15 cellular contexts compared by ENCODE assay signal in the genomic region with DNA sequence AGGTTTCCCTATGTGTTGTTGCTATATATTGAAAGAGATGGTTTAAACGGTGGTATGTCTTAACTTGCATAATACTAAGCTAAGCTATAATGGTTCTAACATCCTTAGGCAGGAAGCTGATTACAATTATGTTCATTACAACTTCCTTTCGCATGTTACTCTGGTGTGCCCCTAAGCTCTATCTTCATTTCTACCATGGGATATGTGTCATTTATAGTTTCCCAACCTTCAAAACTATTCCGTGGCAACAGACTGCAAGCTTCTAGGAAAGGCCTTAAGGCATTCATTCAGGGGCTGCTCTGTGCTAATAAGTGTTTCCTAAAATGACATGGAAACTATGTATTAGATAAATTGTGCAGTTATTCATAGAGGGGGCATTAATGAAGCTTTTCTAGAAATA.
DNase-seq lines count a peak whose midpoint lies in the region.
"Had no signal": no experiment of that assay in that cellular context is flagged by ENCODE, and none has a peak within 500 bp of the region (broad histone marks: within the 10 kb centered on the region; RNA-seq: fewer than 3 reads in every experiment).

No MANE protein-coding gene starts in this region.

- H3K36me3 ChIP-seq in SK-N-MC (ENCODE audit: insufficient read depth, low read length), result no peaks in the 10 kb centered on the region
- H3K36me3 ChIP-seq: BLaER1 had no signal

- peak; percentile 3 for DNase-seq in M059J (ENCODE audit: low read depth)
- DNase-seq in SK-N-MC (ENCODE audit: low read depth, low spot score), result peak; percentile 98
- DNase-seq in foreskin melanocyte, result peak; percentile 59
- DNase-seq in SHP77 treated with DMSO at 0.1 percent for 48 hours (lab: John Stamatoyannopoulos, UW), result no peak
- no peak for DNase-seq in NCI-H345 (lab: John Stamatoyannopoulos, UW)
- DNase-seq in HuH-7.5 (ENCODE audit: low spot score), result no peak
- DNase-seq: CD4-positive, alpha-beta memory T cell; DMS153; DMS79; GDM1; HCEC 1CT; IMR-90 had no signal

- no peak overlapping the region for H3K27ac ChIP-seq in SK-N-MC
- H3K27ac ChIP-seq: BLaER1, HL-60 had no signal

- H3K4me3 ChIP-seq in SK-N-MC, result no peak overlapping the region
- H3K4me3 ChIP-seq: BLaER1, GM23338 had no signal

- H3K9me3 ChIP-seq in SK-N-MC (ENCODE audit: low read depth, low read length), result no peaks in the 10 kb centered on the region
- H3K9me3 ChIP-seq: BLaER1 had no signal

- no peak overlapping the region for H3K9ac ChIP-seq in SK-N-MC (ENCODE audit: insufficient read length)
- H3K9ac ChIP-seq: BLaER1 had no signal

Comparison
In these comparisons a context has a peak if more than half of its experiments do, and no peak if none do; other contexts are left out.
1. DNase-seq: peak in M059J (single experiment), SK-N-MC (single experiment) and foreskin melanocyte (single experiment); none in SHP77 treated with DMSO at 0.1 percent for 48 hours (single experiment), NCI-H345 (single experiment) and HuH-7.5 (single experiment).